ENCODE assay signal across 2 cellular contexts in genomic region chr10:86698207-86698940, GRCh38.
TF ChIP-seq lines count a peak whose summit lies in the region.

No MANE protein-coding gene starts in this region.

TF ChIP-seq in HEK293, 187 proteins besides CTCF, POLR2A, EP300 and RAD21 (continued from another document):
- TF ChIP-seq HIC1 (tag by site-specific recombination; IDR thresholded peaks at IDR 0.05), result no peak
- TF ChIP-seq ZNF621 (tag by site-specific recombination; IDR thresholded peaks at IDR 0.05), result no peak
- no peak for TF ChIP-seq INSM2 (tag by site-specific recombination; IDR thresholded peaks at IDR 0.05)
- TF ChIP-seq ZSCAN4 (tag by site-specific recombination; IDR thresholded peaks at IDR 0.05), result no peak
- no peak for TF ChIP-seq ZNF23 (tag by site-specific recombination; IDR thresholded peaks at IDR 0.05; ENCODE audit: borderline replicate concordance)
- TF ChIP-seq KLF10 (tag by site-specific recombination; IDR thresholded peaks at IDR 0.05), result no peak
- TF ChIP-seq ZNF843 (tag by site-specific recombination; IDR thresholded peaks at IDR 0.05), result no peak
- TF ChIP-seq PATZ1 (tag by site-specific recombination; IDR thresholded peaks at IDR 0.05), result no peak
- no peak for TF ChIP-seq SETDB1 (IDR thresholded peaks at IDR 0.05; ENCODE audit: insufficient read length, low read length)
- TF ChIP-seq ZNF335 (tag by site-specific recombination; conservative IDR thresholded peaks at IDR 0.05), result no peak
- TF ChIP-seq ZNF701 (tag by site-specific recombination; IDR thresholded peaks at IDR 0.05), result no peak
TF ChIP-seq in HEK293: peak in this region for 0.

TF ChIP-seq in SK-N-SH treated with all-trans-retinoic acid at 6 μM for 48 hours, 23 proteins besides CTCF, POLR2A, EP300 and RAD21 (continued from another document):
- no peak for TF ChIP-seq TSHZ2 (CRISPR knock-in tag; IDR thresholded peaks at IDR 0.05)
- TF ChIP-seq CSDC2 (CRISPR knock-in tag; IDR thresholded peaks at IDR 0.05), result no peak
